Comparison of ENCODE assay signal across 18 cellular contexts in the genomic region with DNA sequence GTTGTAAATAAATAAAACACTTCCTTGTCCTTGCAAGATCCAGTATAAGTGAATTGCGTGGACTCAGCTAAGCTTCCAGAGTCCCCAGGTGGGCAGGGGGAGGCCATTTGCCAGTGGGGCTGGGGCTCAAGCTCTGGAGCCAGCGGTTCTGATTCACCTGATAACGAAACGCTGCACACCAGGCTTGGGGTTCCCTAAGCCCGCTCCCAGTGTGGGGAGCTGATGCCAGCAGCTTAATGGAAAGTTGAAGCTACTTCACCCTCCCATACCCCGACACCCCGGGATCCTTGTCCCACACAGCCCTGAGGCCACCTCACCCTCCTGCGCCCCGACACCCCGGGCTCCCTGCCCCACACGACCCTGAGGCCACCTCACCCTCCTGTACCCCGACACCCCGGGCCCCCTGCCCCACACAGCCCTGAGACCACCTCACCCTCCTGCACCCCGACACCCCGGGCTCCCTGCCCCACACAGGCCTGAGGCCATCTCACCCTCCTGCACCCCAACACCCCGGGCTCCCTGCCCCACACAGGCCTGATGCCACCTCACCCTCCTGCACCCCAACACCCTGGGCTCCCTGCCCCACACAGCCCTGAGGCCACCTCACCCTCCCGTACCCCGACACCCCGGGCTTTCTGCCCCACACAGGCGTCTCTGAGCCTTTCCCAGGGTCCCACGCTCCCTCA. TPM values are rescaled to one million over a fixed set of nuclear protein-coding genes. Genes with fewer than 3 reads are reported as not detected.
DNase-seq lines count a peak whose midpoint lies in the region; ATAC-seq and TF ChIP-seq lines count a peak whose summit lies in the region.
"Had no signal": no experiment of that assay in that cellular context is flagged by ENCODE, and none has a peak within 500 bp of the region (broad histone marks: within the 10 kb centered on the region; RNA-seq: fewer than 3 reads in every experiment).

No MANE protein-coding gene starts in this region.

- H3K4me3 ChIP-seq in brain microvascular endothelial cell (ENCODE audit: low read depth, low read length) = peak overlapping the region; percentile 39
- H3K4me3 ChIP-seq in mucosa of stomach (ENCODE audit: low read length) = peak overlapping the region; percentile 0
- no peak overlapping the region for H3K4me3 ChIP-seq in thyroid gland (replicated peaks in 1 of 3)
- H3K4me3 ChIP-seq in BE2C (ENCODE audit: low read depth, low read length) = no peak overlapping the region
- H3K4me3 ChIP-seq: GM12878 had no signal

- no peaks in the 10 kb centered on the region for H3K27me3 Mint-ChIP-seq in activated naive CD4-positive, alpha-beta T cell treated with anti-CD3 and anti-CD28 coated beads, Interleukin-2, amount 50 U/mL, for 24 hours

- no peak overlapping the region for H3K27ac ChIP-seq in brain microvascular endothelial cell
- H3K27ac ChIP-seq in thyroid gland = peak overlapping the region; percentile 47 to 80 (median 67)
- H3K27ac ChIP-seq: KMS-11 had no signal

- H3K4me3 Mint-ChIP-seq in activated naive CD4-positive, alpha-beta T cell treated with anti-CD3 and anti-CD28 coated beads, Interleukin-2, amount 50 U/mL, for 24 hours = peak overlapping the region; percentile 51
- H3K4me3 Mint-ChIP-seq: activated CD4-positive, alpha-beta memory T cell treated with anti-CD3 and anti-CD28 coated beads, Interleukin-2, amount 10 ng/mL, durations not matched to agents 7 days and 5 days; activated naive CD4-positive, alpha-beta T cell treated with anti-CD3 and anti-CD28 coated beads, Interleukin-2, amount 10 ng/mL, durations not matched to agents 7 days and 5 days had no signal

- H3K36me3 Mint-ChIP-seq in activated naive CD4-positive, alpha-beta T cell treated with anti-CD3 and anti-CD28 coated beads, Interleukin-2, amount 50 U/mL, for 24 hours = no peaks in the 10 kb centered on the region
- H3K36me3 Mint-ChIP-seq: activated naive CD4-positive, alpha-beta T cell treated with anti-CD3 and anti-CD28 coated beads, Interleukin-2, amount 10 ng/mL, durations not matched to agents 7 days and 5 days had no signal

- H3K4me1 ChIP-seq in mucosa of stomach (ENCODE audit: control insufficient read depth, insufficient read depth, low read length) (peaks cover 8% of the 10 kb centered on the region), thyroid gland (peaks cover 15 to 17% of the 10 kb centered on the region in 2 donors), BE2C (no peaks in the 10 kb centered on the region)

- H3K36me3 ChIP-seq in brain microvascular endothelial cell (replicated peaks) = no peaks in the 10 kb centered on the region
- H3K36me3 ChIP-seq in mucosa of stomach (ENCODE audit: control insufficient read depth, insufficient read depth, low read length) = no peaks in the 10 kb centered on the region
- no peaks in the 10 kb centered on the region for H3K36me3 ChIP-seq in thyroid gland
- H3K36me3 ChIP-seq in BE2C = no peaks in the 10 kb centered on the region

- H3K9me3 Mint-ChIP-seq in activated naive CD4-positive, alpha-beta T cell treated with anti-CD3 and anti-CD28 coated beads, Interleukin-2, amount 50 U/mL, for 24 hours = no peaks in the 10 kb centered on the region
- H3K9me3 Mint-ChIP-seq: activated CD4-positive, alpha-beta memory T cell treated with anti-CD3 and anti-CD28 coated beads, Interleukin-2, amount 10 ng/mL, durations not matched to agents 7 days and 5 days; activated naive CD4-positive, alpha-beta T cell treated with anti-CD3 and anti-CD28 coated beads, Interleukin-2, amount 10 ng/mL, durations not matched to agents 7 days and 5 days had no signal

- TF ChIP-seq POLR2A in thyroid gland (IDR thresholded peaks at IDR 0.05) = no peak

- no peak overlapping the region for H3K27ac Mint-ChIP-seq in activated naive CD4-positive, alpha-beta T cell treated with anti-CD3 and anti-CD28 coated beads, Interleukin-2, amount 50 U/mL, for 24 hours
- H3K27ac Mint-ChIP-seq: activated CD4-positive, alpha-beta memory T cell treated with anti-CD3 and anti-CD28 coated beads, Interleukin-2, amount 10 ng/mL, durations not matched to agents 7 days and 5 days had no signal

- WGBS in thyroid gland, 2 donors = 73 to 81% methylated on average over 18 to 21 of the region's 21 CpGs

- in situ Hi-C loops in brain microvascular endothelial cell (cut with HindIII; ENCODE audit: low pct_ligation_motif_present, low sequenced_read_pairs) = no loop called here

- H3K4me1 Mint-ChIP-seq in activated naive CD4-positive, alpha-beta T cell treated with anti-CD3 and anti-CD28 coated beads, Interleukin-2, amount 50 U/mL, for 24 hours = peaks cover 5% of the 10 kb centered on the region
- H3K4me1 Mint-ChIP-seq: activated CD4-positive, alpha-beta memory T cell treated with anti-CD3 and anti-CD28 coated beads, Interleukin-2, amount 10 ng/mL, durations not matched to agents 7 days and 5 days had no signal

- H3K27me3 ChIP-seq in brain microvascular endothelial cell (replicated peaks) (no peaks in the 10 kb centered on the region), mucosa of stomach (ENCODE audit: control insufficient read depth, insufficient read depth, low read length) (no peaks in the 10 kb centered on the region), thyroid gland (no peaks in the 10 kb centered on the region), BE2C (no peaks in the 10 kb centered on the region)
- H3K27me3 ChIP-seq: testis had no signal

- H3K9ac ChIP-seq in mucosa of stomach (ENCODE audit: low read length) = peak overlapping the region; percentile 27
- H3K9ac ChIP-seq: KMS-11 had no signal

- TF ChIP-seq CTCF in brain microvascular endothelial cell (IDR thresholded peaks at IDR 0.05; ENCODE audit: low read depth, low read length, missing control alignments) (no peak), thyroid gland (IDR thresholded peaks at IDR 0.05) (no peak), BE2C (IDR thresholded peaks at IDR 0.05; ENCODE audit: low read depth, low read length) (no peak)

- intact Hi-C loops in thyroid gland (cut with DNase I) = no loop called here

- H3K9me3 ChIP-seq in mucosa of stomach (ENCODE audit: control insufficient read depth, low read length) = no peaks in the 10 kb centered on the region
- H3K9me3 ChIP-seq in thyroid gland = no peaks in the 10 kb centered on the region
- H3K9me3 ChIP-seq in BE2C = no peaks in the 10 kb centered on the region
- H3K9me3 ChIP-seq: testis had no signal

- no peak for DNase-seq in activated naive CD4-positive, alpha-beta T cell (lab: John Stamatoyannopoulos, UW)
- no peak for DNase-seq in brain microvascular endothelial cell
- DNase-seq in thyroid gland = no peak
- DNase-seq in BE2C = no peak
- DNase-seq: activated CD4-positive, alpha-beta memory T cell treated with anti-CD3 and anti-CD28 coated beads, Interleukin-2, amount 10 ng/mL, durations not matched to agents 7 days and 5 days; activated naive CD4-positive, alpha-beta T cell treated with anti-CD3 and anti-CD28 coated beads, Interleukin-2, amount 10 ng/mL, durations not matched to agents 7 days and 5 days; DMS79 had no signal

- ATAC-seq in GM21360 (IDR thresholded peaks at IDR 0.05; ENCODE audit: unreplicated experiment) = no peak
- ATAC-seq in GM18861 (IDR thresholded peaks at IDR 0.05; ENCODE audit: unreplicated experiment) = no peak

RNA-seq across cellular contexts. Expression of a gene that starts 30.8 kb away (rescaled TPM):
- total RNA-seq in thyroid gland = under 1 TPM in 1 of 4 donors, not detected in 3; 0.27 TPM
- polyA plus RNA-seq in BE2C (2012; ENCODE audit: insufficient read depth, insufficient read length, low read depth) = not detected
- total RNA-seq: A172; activated CD4-positive, alpha-beta memory T cell treated with anti-CD3 and anti-CD28 coated beads, Interleukin-2, amount 10 ng/mL, durations not matched to agents 7 days and 5 days; dermis blood vessel endothelial cell; GM12878; left colon; T-helper 2 cell treated with Interferon-gamma antibody and Interleukin-4, amounts not matched to agents 100 ng/mL and 5 ng/mL, for 36 hours had no signal
- polyA plus RNA-seq: GM12878 had no signal

RNA-seq across cellular contexts. Expression of a gene that starts 30.9 kb away (rescaled TPM):
- total RNA-seq in thyroid gland = 1 to 10 TPM in 3 of 4 donors, not detected in 1; 1.0 to 1.7 (median 1.5) TPM
- polyA plus RNA-seq in BE2C (2012; ENCODE audit: insufficient read depth, insufficient read length, low read depth) = 0.26 TPM
- total RNA-seq: A172; activated CD4-positive, alpha-beta memory T cell treated with anti-CD3 and anti-CD28 coated beads, Interleukin-2, amount 10 ng/mL, durations not matched to agents 7 days and 5 days; GM12878; T-helper 2 cell treated with Interferon-gamma antibody and Interleukin-4, amounts not matched to agents 100 ng/mL and 5 ng/mL, for 36 hours had no signal
- polyA plus RNA-seq: GM12878 had no signal

RNA-seq across cellular contexts. Expression of a gene that starts 50.1 kb away (rescaled TPM):
- 10 to 100 TPM; 18.2 to 36.7 (median 19.1) TPM for total RNA-seq in thyroid gland
- 106 TPM for polyA plus RNA-seq in BE2C (2012; ENCODE audit: insufficient read depth, insufficient read length, low read depth)

Comparison
In these comparisons a context has a peak if more than half of its experiments do, and no peak if none do; other contexts are left out.
1. H3K4me3 ChIP-seq: peak in brain microvascular endothelial cell (single experiment) and mucosa of stomach (single experiment); none in thyroid gland (0 of 3) and BE2C (single experiment).